Comparison of ENCODE assay signal across 10 cellular contexts in genomic region chr5:142803428-142804111, GRCh38. TPM values are rescaled to one million over a fixed set of nuclear protein-coding genes. Genes with fewer than 3 reads are reported as not detected.
DNase-seq lines count a peak whose midpoint lies in the region; ATAC-seq and TF ChIP-seq lines count a peak whose summit lies in the region.
"Had no signal": no experiment of that assay in that cellular context is flagged by ENCODE, and none has a peak within 500 bp of the region (broad histone marks: within the 10 kb centered on the region; RNA-seq: fewer than 3 reads in every experiment).

No MANE protein-coding gene starts in this region.

- H3K4me1 ChIP-seq in neutrophil (ENCODE audit: control insufficient read depth in 1 of 2, insufficient read depth in 1 of 2, low read depth in 1 of 2, low read length in 1 of 2) = peaks cover 100% of the 10 kb centered on the region in 2 experiments

- DNase-seq in BJ (ENCODE audit: low read depth) (peak; percentile 63), SIG-M5 treated with dmso at 0.1 percent for 504 hours (lab: John Stamatoyannopoulos, UW; ENCODE audit: unreplicated experiment) (peak; percentile 85), Right ventricle myocardium superior (peak; percentile 54), 8988T (no peak), AML-193 (lab: John Stamatoyannopoulos, UW) (no peak), NCI-H1930 (lab: John Stamatoyannopoulos, UW) (no peak)
- DNase-seq: mammary epithelial cell, NCI-H69 had no signal

- H3K27me3 ChIP-seq in BJ (ENCODE audit: control insufficient read depth, insufficient read depth, low read length) = peaks cover 2% of the 10 kb centered on the region; the same call in 1 of the 2 replicates
- H3K27me3 ChIP-seq in neutrophil = no peaks in the 10 kb centered on the region

- CTCF ChIA-PET in BJ (lab: Yijun Ruan, JAX) = interaction anchor here (1.1 kb wide), 1 partner anchor 24 kb away, joined by 3 read pairs; no protein-coding TSS in a partner anchor

- ATAC-seq in Right ventricle myocardium superior (ENCODE audit: poor library complexity) (peak; percentile 69), esophagus mucosa (no peak)

- intact Hi-C loops in Right ventricle myocardium superior (cut with DNase I) = no loop called here

- peak overlapping the region; percentile 97 for H3K27ac ChIP-seq in neutrophil

- POLR2A ChIA-PET in BJ (lab: Charles Lee) = no interaction called here

- no peak for TF ChIP-seq CTCF in BJ (IDR thresholded peaks at IDR 0.05; ENCODE audit: insufficient read depth, low read depth, low read length)
- TF ChIP-seq CTCF in neutrophil (IDR thresholded peaks at IDR 0.05) = peak; percentile 48

- no peaks in the 10 kb centered on the region for H3K36me3 ChIP-seq in BJ (ENCODE audit: control insufficient read depth, insufficient read depth, low read length)
- no peaks in the 10 kb centered on the region for H3K36me3 ChIP-seq in neutrophil

- no peak overlapping the region for H3K4me3 ChIP-seq in BJ (ENCODE audit: low read depth, low read length)
- peak overlapping the region; percentile 42 to 59 for H3K4me3 ChIP-seq in neutrophil (ENCODE audit: low read depth in 1 of 2, low read length in 1 of 2)

- H3K9me3 ChIP-seq in neutrophil = no peaks in the 10 kb centered on the region

RNA-seq across cellular contexts. Expression of gene ARHGAP26, which starts 33.4 kb away (rescaled TPM):
- polyA plus RNA-seq in BJ (2011; rRNA removed) = 4.8 TPM in 2 replicates
- polyA minus RNA-seq in BJ (2011; rRNA and poly(A)+ RNA removed) = 22.8 and 26.4 TPM in 2 replicates
- total RNA-seq in Right ventricle myocardium superior (32.5 TPM), esophagus mucosa (7.1 TPM)

Comparison
In these comparisons a context has a peak if more than half of its experiments do, and no peak if none do; other contexts are left out.
1. DNase-seq: peak in BJ (single experiment), SIG-M5 treated with dmso at 0.1 percent for 504 hours (single experiment) and Right ventricle myocardium superior (single experiment); none in 8988T (single experiment), AML-193 (0 of 2) and NCI-H1930 (0 of 2).